1 cellular context compared by ENCODE assay signal in genomic region chr1:229148041-229148671, GRCh38.
A peak's percentile ranks its signal among the peaks of the same experiment; 100 is the strongest.
TF ChIP-seq lines count a peak whose summit lies in the region.

No MANE protein-coding gene starts in this region.

TF ChIP-seq in K562, 482 proteins besides CTCF, POLR2A, EP300 and RAD21 (continued from another document and continues in another):
- TF ChIP-seq CEBPZ (IDR thresholded peaks at IDR 0.05; ENCODE audit: borderline replicate concordance, low read depth, low read length): no peak
- no peak for TF ChIP-seq RREB1 (CRISPR knock-in tag; IDR thresholded peaks at IDR 0.05)
- no peak for TF ChIP-seq ZFP91 (CRISPR knock-in tag; IDR thresholded peaks at IDR 0.05)
- no peak for TF ChIP-seq ZNF217 (CRISPR knock-in tag; IDR thresholded peaks at IDR 0.05)
- no peak for TF ChIP-seq STAG1 (CRISPR knock-in tag; IDR thresholded peaks at IDR 0.05; ENCODE audit: borderline replicate concordance)
- no peak for TF ChIP-seq HBP1 (CRISPR knock-in tag; IDR thresholded peaks at IDR 0.05)
- no peak for TF ChIP-seq ZNF212 (CRISPR knock-in tag; IDR thresholded peaks at IDR 0.05)
- TF ChIP-seq FOXJ2 (tag; IDR thresholded peaks at IDR 0.05): no peak
- TF ChIP-seq CTBP1 (IDR thresholded peaks at IDR 0.05; ENCODE audit: borderline replicate concordance): peak; percentile 80; the same call in 1 of the 2 replicates
- TF ChIP-seq STAT6 (CRISPR knock-in tag; IDR thresholded peaks at IDR 0.05): no peak
- TF ChIP-seq RFX1 (IDR thresholded peaks at IDR 0.05): no peak
- TF ChIP-seq CREM (IDR thresholded peaks at IDR 0.05; ENCODE audit: low read depth): peak; percentile 37; the same call in 1 of the 2 replicates
- TF ChIP-seq POLR2AphosphoS5 (IDR thresholded peaks at IDR 0.05; ENCODE audit: control insufficient read depth, insufficient read depth, low read depth, low read length): peak; percentile 81
- no peak for TF ChIP-seq HNRNPL (IDR thresholded peaks at IDR 0.05; ENCODE audit: low read depth, low read length)
- TF ChIP-seq ATF4 (CRISPR knock-in tag; IDR thresholded peaks at IDR 0.05): no peak
- no peak for TF ChIP-seq ZFP1 (CRISPR knock-in tag; IDR thresholded peaks at IDR 0.05)
- no peak for TF ChIP-seq PTTG1 (tag; IDR thresholded peaks at IDR 0.05; ENCODE audit: low read depth)
- TF ChIP-seq ELF1 (tag; IDR thresholded peaks at IDR 0.05): no peak
- TF ChIP-seq SNAPC5 (CRISPR knock-in tag; IDR thresholded peaks at IDR 0.05): no peak
- no peak for TF ChIP-seq ZNF407 (IDR thresholded peaks at IDR 0.05; ENCODE audit: low read depth)
- TF ChIP-seq DNMT1 (IDR thresholded peaks at IDR 0.05): no peak
- TF ChIP-seq CHD2 (IDR thresholded peaks at IDR 0.05; ENCODE audit: low read depth, low read length): no peak
- no peak for TF ChIP-seq ILF3 (IDR thresholded peaks at IDR 0.05; ENCODE audit: borderline replicate concordance)
- no peak for TF ChIP-seq FOXP1 (CRISPR knock-in tag; IDR thresholded peaks at IDR 0.05)
- no peak for TF ChIP-seq HMG20B (CRISPR knock-in tag; IDR thresholded peaks at IDR 0.05)
- no peak for TF ChIP-seq ZNF239 (CRISPR knock-in tag; IDR thresholded peaks at IDR 0.05)
- TF ChIP-seq ARNT (IDR thresholded peaks at IDR 0.05): peak in 1 of 2 experiments; percentile 45; a peak in 1 of 4 replicates
